In the genomic region with DNA sequence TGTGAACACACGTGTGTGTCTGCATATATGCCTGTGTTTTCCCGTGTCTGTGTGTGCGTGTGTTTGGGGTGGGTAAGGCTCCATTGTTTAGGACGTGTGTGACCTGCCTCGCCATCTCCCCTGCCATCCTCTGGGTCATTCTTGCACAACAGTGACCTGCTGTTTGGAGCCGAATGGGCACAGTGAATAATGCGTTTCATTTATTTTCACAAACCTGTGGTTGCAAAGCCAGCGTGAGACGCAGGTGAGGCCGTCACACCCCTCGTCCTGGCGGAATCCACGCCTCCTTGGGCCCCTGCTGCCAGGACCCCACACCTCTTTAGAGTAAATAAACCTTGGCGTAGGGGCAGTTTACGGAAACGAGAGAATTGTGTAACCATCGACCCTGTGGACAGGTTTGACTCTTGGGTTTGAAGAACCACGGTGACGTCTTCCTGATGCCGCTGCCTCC, we compare ENCODE assay signal across 22 cellular contexts.
A peak's percentile ranks its signal among the peaks of the same experiment; 100 is the strongest.
DNase-seq lines count a peak whose midpoint lies in the region; ATAC-seq, FAIRE-seq and TF ChIP-seq lines count a peak whose summit lies in the region.
"Had no signal": no experiment of that assay in that cellular context is flagged by ENCODE, and none has a peak within 500 bp of the region (broad histone marks: within the 10 kb centered on the region; RNA-seq: fewer than 3 reads in every experiment).

No MANE protein-coding gene starts in this region.

- no peaks in the 10 kb centered on the region for H3K9me3 Mint-ChIP-seq in memory B cell
- H3K9me3 Mint-ChIP-seq in activated T-cell treated with anti-CD3 and anti-CD28 coated beads, Interleukin-2, amount 50 U/mL, for 4 hours, result no peaks in the 10 kb centered on the region
- H3K9me3 Mint-ChIP-seq: activated naive CD4-positive, alpha-beta T cell treated with anti-CD3 and anti-CD28 coated beads, Interleukin-2, amount 50 U/mL, for 24 hours had no signal

- POLR2A ChIA-PET in GM12878 (lab: Charles Lee), result no interaction called here

- no peaks in the 10 kb centered on the region for H3K27me3 Mint-ChIP-seq in memory B cell
- H3K27me3 Mint-ChIP-seq in activated T-cell treated with anti-CD3 and anti-CD28 coated beads, Interleukin-2, amount 50 U/mL, for 4 hours (ENCODE audit: low read depth), result no peaks in the 10 kb centered on the region
- H3K27me3 Mint-ChIP-seq: activated naive CD4-positive, alpha-beta T cell treated with anti-CD3 and anti-CD28 coated beads, Interleukin-2, amount 50 U/mL, for 24 hours had no signal

- peaks cover 11% of the 10 kb centered on the region for H3K36me3 Mint-ChIP-seq in memory B cell
- no peaks in the 10 kb centered on the region for H3K36me3 Mint-ChIP-seq in activated T-cell treated with anti-CD3 and anti-CD28 coated beads, Interleukin-2, amount 50 U/mL, for 4 hours (ENCODE audit: insufficient read depth)
- H3K36me3 Mint-ChIP-seq: activated naive CD4-positive, alpha-beta T cell treated with anti-CD3 and anti-CD28 coated beads, Interleukin-2, amount 50 U/mL, for 24 hours had no signal

- intact Hi-C loops in left ventricle myocardium superior (cut with micrococcal nuclease), result no loop called here
- intact Hi-C loops in left cardiac atrium (cut with DNase I), result no loop called here
- intact Hi-C loops in GM12878 (cut with micrococcal nuclease; ENCODE audit: unreplicated experiment), result no loop called here
- intact Hi-C loops in upper lobe of right lung (cut with DNase I), result no loop called here

- H4K20me1 ChIP-seq in GM12878 (ENCODE audit: control insufficient read depth, insufficient read depth), result no peaks in the 10 kb centered on the region

- RAD21 ChIA-PET in GM12878 (lab: Charles Lee; ENCODE audit: unreplicated experiment), result interaction anchor here (0.7 to 1.5 kb wide), 9 partner anchors 16 to 141 kb away, joined by 3 to 9 read pairs (median 5); no protein-coding TSS in a partner anchor

- in situ Hi-C loops in GM12878 (cut with MboI), result no loop called here

- H2AFZ ChIP-seq in GM12878 (ENCODE audit: control insufficient read depth, low read depth, low read length), result no peak overlapping the region

- no peaks in the 10 kb centered on the region for H3K79me2 ChIP-seq in GM12878 (ENCODE audit: control insufficient read depth, insufficient read depth, low read length)

- no peak for TF ChIP-seq RAD21 in GM12878 (IDR thresholded peaks at IDR 0.05; ENCODE audit: insufficient read depth, low read depth, low read length)

- no peak overlapping the region for H3K27ac ChIP-seq in GM12878 (ENCODE audit: control insufficient read depth, insufficient read depth)
- H3K27ac ChIP-seq in upper lobe of right lung, result no peak overlapping the region
- H3K27ac ChIP-seq: ascending aorta; BLaER1 treated with 17β-estradiol and CSF1 and Interleukin-3, amounts not matched to agents 10 nM and 100 nM; esophagus muscularis mucosa; gastroesophageal sphincter; KMS-11; neutrophil; SK-N-MC; spleen; uterus had no signal

- H3K4me3 ChIP-seq in GM12878, result no peak overlapping the region
- H3K4me3 ChIP-seq in upper lobe of right lung, result no peak overlapping the region
- H3K4me3 ChIP-seq: ascending aorta; BLaER1 treated with 17β-estradiol and CSF1 and Interleukin-3, amounts not matched to agents 10 nM and 100 nM; gastroesophageal sphincter; mucosa of descending colon; SK-N-MC; uterus had no signal

- 23% methylated on average over 20 of the region's 20 CpGs for WGBS in GM12878 (ENCODE audit: insufficient coverage, insufficient replicate concordance, low lambda C conversion rate, missing lambda C conversion rate)

- no peaks in the 10 kb centered on the region for H3K4me1 ChIP-seq in GM12878 (ENCODE audit: control insufficient read depth, insufficient read depth, low read length)
- peaks cover 5% of the 10 kb centered on the region for H3K4me1 ChIP-seq in upper lobe of right lung
- H3K4me1 ChIP-seq: ascending aorta, uterus had no signal

- peak; percentile 8 for ATAC-seq in left ventricle myocardium superior
- no peak for ATAC-seq in left cardiac atrium
- ATAC-seq in GM12878, result peak; percentile 26
- ATAC-seq in memory B cell (ENCODE audit: low read depth), result no peak
- ATAC-seq in activated T-cell treated with anti-CD3 and anti-CD28 coated beads, Interleukin-2, amount 50 U/mL, for 4 hours, result no peak
- ATAC-seq in upper lobe of right lung, result no peak

- SMC1A ChIA-PET in GM12878 (lab: Charles Lee; ENCODE audit: uncharacterized antibody, unreplicated experiment), result interaction anchor here (0.5 to 1.2 kb wide), 6 partner anchors 9 to 145 kb away, joined by 3 to 7 read pairs (median 4); no protein-coding TSS in a partner anchor

- TF ChIP-seq CTCF in GM12878 (IDR thresholded peaks at IDR 0.05 in 2 of 3, conservative IDR thresholded peaks at IDR 0.05 in 1 of 3; ENCODE audit: control insufficient read depth in 2 of 3, extremely low read depth in 1 of 3, insufficient read depth in 1 of 3, low read depth in 3 of 3, low read length in 3 of 3), result no peak
- no peak for TF ChIP-seq CTCF in upper lobe of right lung (IDR thresholded peaks at IDR 0.05)

- BruUV-seq in GM12878 (replicated peaks; lab: Mats Ljungman, UMichigan), result no TSS peak

- H3K9ac ChIP-seq in GM12878 (ENCODE audit: control insufficient read depth, insufficient read depth, low read length), result no peak overlapping the region
- H3K9ac ChIP-seq: BLaER1 treated with 17β-estradiol and CSF1 and Interleukin-3, amounts not matched to agents 10 nM and 100 nM; KMS-11 had no signal

- CTCF ChIA-PET in GM12878 (lab: Yijun Ruan, JAX), result interaction anchor here (0.6 to 1.8 kb wide), 23 partner anchors 10 to 207 kb away, joined by 3 to 24 read pairs (median 4); no protein-coding TSS in a partner anchor

- H3K9me3 ChIP-seq in GM12878 (replicated peaks; ENCODE audit: control insufficient read depth, insufficient read depth, low read length) (no peaks in the 10 kb centered on the region; the same call in 2 of the 3 replicates), upper lobe of right lung (no peaks in the 10 kb centered on the region)
- H3K9me3 ChIP-seq: ascending aorta, esophagus muscularis mucosa, gastroesophageal sphincter, mucosa of descending colon, neutrophil, spleen, uterus had no signal

- no peak overlapping the region for H3K4me2 ChIP-seq in GM12878 (ENCODE audit: control insufficient read depth, insufficient read depth)
- H3K4me2 ChIP-seq: KMS-11 had no signal

- peak; percentile 27 for FAIRE-seq in GM12878 (lab: Jason Lieb, UNC)
- FAIRE-seq: D721Med, RCC 7860 had no signal

- peak overlapping the region; percentile 73 for H3K27ac Mint-ChIP-seq in memory B cell
- H3K27ac Mint-ChIP-seq: activated naive CD4-positive, alpha-beta T cell treated with anti-CD3 and anti-CD28 coated beads, Interleukin-2, amount 50 U/mL, for 24 hours had no signal

- H3K36me3 ChIP-seq in GM12878 (ENCODE audit: control insufficient read depth in 2 of 2, insufficient read depth in 2 of 2, low read length in 1 of 2), result no peaks in the 10 kb centered on the region
- no peaks in the 10 kb centered on the region for H3K36me3 ChIP-seq in upper lobe of right lung
- H3K36me3 ChIP-seq: ascending aorta, esophagus muscularis mucosa, gastroesophageal sphincter, neutrophil, spleen, uterus had no signal

- DNase-seq in left ventricle myocardium superior (no peak), left cardiac atrium (no peak), GM12878 (ENCODE audit: low read depth, low spot score) (no peak), memory B cell (ENCODE audit: low spot score in 2 of 2) (no peak), T-helper 2 cell (no peak), SIG-M5 treated with dmso at 0.1 percent for 504 hours (lab: John Stamatoyannopoulos, UW; ENCODE audit: unreplicated experiment) (no peak), upper lobe of right lung (no peak)
- no peak for DNase-seq in activated T-cell treated with anti-CD3 and anti-CD28 coated beads, Interleukin-2, amount 50 U/mL, for 4 hours
- DNase-seq: NCI-H187 treated with DMSO at 0.1 percent for 48 hours had no signal

- H3K4me1 Mint-ChIP-seq in memory B cell, result peaks cover 18% of the 10 kb centered on the region
- no peaks in the 10 kb centered on the region for H3K4me1 Mint-ChIP-seq in activated T-cell treated with anti-CD3 and anti-CD28 coated beads, Interleukin-2, amount 50 U/mL, for 4 hours (ENCODE audit: low read depth)
- H3K4me1 Mint-ChIP-seq: activated naive CD4-positive, alpha-beta T cell treated with anti-CD3 and anti-CD28 coated beads, Interleukin-2, amount 50 U/mL, for 24 hours had no signal

- H3K4me3 Mint-ChIP-seq in memory B cell, result no peak overlapping the region
- no peak overlapping the region for H3K4me3 Mint-ChIP-seq in activated T-cell treated with anti-CD3 and anti-CD28 coated beads, Interleukin-2, amount 50 U/mL, for 4 hours
- H3K4me3 Mint-ChIP-seq: activated naive CD4-positive, alpha-beta T cell treated with anti-CD3 and anti-CD28 coated beads, Interleukin-2, amount 50 U/mL, for 24 hours had no signal

- no peak for TF ChIP-seq POLR2A in GM12878 (IDR thresholded peaks at IDR 0.05; ENCODE audit: low read depth, low read length)

- no peaks in the 10 kb centered on the region for H3K27me3 ChIP-seq in GM12878 (replicated peaks in 1 of 2; ENCODE audit: control insufficient read depth in 2 of 2, insufficient read depth in 2 of 2, low read length in 1 of 2)
- no peaks in the 10 kb centered on the region for H3K27me3 ChIP-seq in upper lobe of right lung
- H3K27me3 ChIP-seq: ascending aorta; BLaER1 treated with 17β-estradiol and CSF1 and Interleukin-3, amounts not matched to agents 10 nM and 100 nM; neutrophil; spleen; uterus had no signal

- no peak for TF ChIP-seq EP300 in GM12878 (IDR thresholded peaks at IDR 0.05; ENCODE audit: borderline replicate concordance in 1 of 2, control insufficient read depth in 1 of 2, low read depth in 2 of 2, low read length in 2 of 2)

TF ChIP-seq in GM12878, 131 proteins besides CTCF, POLR2A, EP300 and RAD21 (continues in another document):
- TF ChIP-seq FOXK2 (IDR thresholded peaks at IDR 0.05) (no peak), MAX (IDR thresholded peaks at IDR 0.05; ENCODE audit: low read depth, low read length) (no peak), YY1 (IDR thresholded peaks at IDR 0.05; ENCODE audit: low read depth, low read length) (no peak), SUPT20H (IDR thresholded peaks at IDR 0.05; ENCODE audit: borderline replicate concordance, control insufficient read depth, low read depth, low read length) (no peak), BHLHE40 (IDR thresholded peaks at IDR 0.05; ENCODE audit: borderline replicate concordance in 1 of 2, low read depth in 2 of 2, low read length in 1 of 2) (no peak), TAF1 (IDR thresholded peaks at IDR 0.05; ENCODE audit: borderline replicate concordance, low read depth, low read length) (no peak), BRCA1 (IDR thresholded peaks at IDR 0.05; ENCODE audit: low read depth, low read length) (no peak), RELA (IDR thresholded peaks at IDR 0.05; ENCODE audit: borderline replicate concordance, partially characterized antibody) (no peak), HDGF (IDR thresholded peaks at IDR 0.05) (no peak), DPF2 (IDR thresholded peaks at IDR 0.05) (no peak), SMAD5 (IDR thresholded peaks at IDR 0.05; ENCODE audit: low read depth) (no peak), SREBF2 (IDR thresholded peaks at IDR 0.05; ENCODE audit: low read length) (no peak)

Comparison
In these comparisons a context has a peak if more than half of its experiments do, and no peak if none do; other contexts are left out.
1. ATAC-seq: peak in left ventricle myocardium superior (single experiment) and GM12878 (single experiment); none in left cardiac atrium (0 of 2), memory B cell (single experiment), activated T-cell treated with anti-CD3 and anti-CD28 coated beads, Interleukin-2, amount 50 U/mL, for 4 hours (0 of 2) and upper lobe of right lung (single experiment).